In genomic region chr3:44761347-44762169, GRCh38 we compare ENCODE assay signal across 1 cellular context.
TF ChIP-seq lines count a peak whose summit lies in the region.

Gene KIAA1143, minus strand, starts transcription at chr3:44761619. Its CDS starts 17 bp downstream, at chr3:44761602.
Gene KIF15, plus strand, starts transcription at chr3:44761794. Its CDS starts 72 bp downstream, at chr3:44761866.

TF ChIP-seq in HepG2, 621 proteins besides CTCF, POLR2A, EP300 and RAD21 (continued from another document and continues in another):
- TF ChIP-seq ZNF18 (CRISPR knock-in tag; IDR thresholded peaks at IDR 0.05; ENCODE audit: insufficient replicate concordance) = no peak
- TF ChIP-seq CC2D1A (CRISPR knock-in tag; IDR thresholded peaks at IDR 0.05) = 0 out of 2 replicates have a peak, but pooled peaks have one; percentile 26
- 0 out of 2 replicates have a peak, but pooled peaks have one; percentile 57 for TF ChIP-seq ZNF569 (CRISPR knock-in tag; IDR thresholded peaks at IDR 0.05; ENCODE audit: borderline replicate concordance)
- TF ChIP-seq, protein P1, sequence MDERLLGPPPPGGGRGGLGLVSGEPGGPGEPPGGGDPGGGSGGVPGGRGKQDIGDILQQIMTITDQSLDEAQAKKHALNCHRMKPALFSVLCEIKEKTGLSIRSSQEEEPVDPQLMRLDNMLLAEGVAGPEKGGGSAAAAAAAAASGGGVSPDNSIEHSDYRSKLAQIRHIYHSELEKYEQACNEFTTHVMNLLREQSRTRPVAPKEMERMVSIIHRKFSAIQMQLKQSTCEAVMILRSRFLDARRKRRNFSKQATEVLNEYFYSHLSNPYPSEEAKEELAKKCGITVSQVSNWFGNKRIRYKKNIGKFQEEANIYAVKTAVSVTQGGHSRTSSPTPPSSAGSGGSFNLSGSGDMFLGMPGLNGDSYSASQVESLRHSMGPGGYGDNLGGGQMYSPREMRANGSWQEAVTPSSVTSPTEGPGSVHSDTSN (CRISPR knock-in tag; IDR thresholded peaks at IDR 0.05) = no peak
- no peak for TF ChIP-seq GTF2F1 (IDR thresholded peaks at IDR 0.05; ENCODE audit: low read length)
- peak; percentile 89; the same call in 1 of the 2 replicates for TF ChIP-seq NFKB2 (CRISPR knock-in tag; IDR thresholded peaks at IDR 0.05; ENCODE audit: borderline replicate concordance)
- no peak for TF ChIP-seq ZNF496 (CRISPR knock-in tag; IDR thresholded peaks at IDR 0.05; ENCODE audit: insufficient replicate concordance)
- peak; percentile 55; the same call in 1 of the 2 replicates for TF ChIP-seq NFKBIZ (CRISPR knock-in tag; IDR thresholded peaks at IDR 0.05)
- TF ChIP-seq HOXA9 (CRISPR knock-in tag; IDR thresholded peaks at IDR 0.05; ENCODE audit: borderline replicate concordance) = 0 out of 2 replicates have a peak, but pooled peaks have one; percentile 21
- TF ChIP-seq HNRNPL (IDR thresholded peaks at IDR 0.05; ENCODE audit: low read depth, low read length) = peak; percentile 84; the same call in 1 of the 2 replicates
- TF ChIP-seq, protein P2, sequence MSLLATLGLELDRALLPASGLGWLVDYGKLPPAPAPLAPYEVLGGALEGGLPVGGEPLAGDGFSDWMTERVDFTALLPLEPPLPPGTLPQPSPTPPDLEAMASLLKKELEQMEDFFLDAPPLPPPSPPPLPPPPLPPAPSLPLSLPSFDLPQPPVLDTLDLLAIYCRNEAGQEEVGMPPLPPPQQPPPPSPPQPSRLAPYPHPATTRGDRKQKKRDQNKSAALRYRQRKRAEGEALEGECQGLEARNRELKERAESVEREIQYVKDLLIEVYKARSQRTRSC (CRISPR knock-in tag; IDR thresholded peaks at IDR 0.05; ENCODE audit: low read depth) = no peak
- TF ChIP-seq MAZ (IDR thresholded peaks at IDR 0.05; ENCODE audit: borderline replicate concordance, low read depth, low read length) = no peak
- peak; percentile 26 for TF ChIP-seq MAZ (CRISPR knock-in tag; IDR thresholded peaks at IDR 0.05; ENCODE audit: low read depth)
- TF ChIP-seq ZNF777 (CRISPR knock-in tag; IDR thresholded peaks at IDR 0.05) = peak; percentile 71; the same call in 1 of the 2 replicates
- peak; percentile 97 for TF ChIP-seq ZMYM4 (CRISPR knock-in tag; IDR thresholded peaks at IDR 0.05)
- no peak for TF ChIP-seq ZNF572 (CRISPR knock-in tag; IDR thresholded peaks at IDR 0.05)
- TF ChIP-seq ZNF776 (CRISPR knock-in tag; IDR thresholded peaks at IDR 0.05) = no peak
- TF ChIP-seq, protein P3, sequence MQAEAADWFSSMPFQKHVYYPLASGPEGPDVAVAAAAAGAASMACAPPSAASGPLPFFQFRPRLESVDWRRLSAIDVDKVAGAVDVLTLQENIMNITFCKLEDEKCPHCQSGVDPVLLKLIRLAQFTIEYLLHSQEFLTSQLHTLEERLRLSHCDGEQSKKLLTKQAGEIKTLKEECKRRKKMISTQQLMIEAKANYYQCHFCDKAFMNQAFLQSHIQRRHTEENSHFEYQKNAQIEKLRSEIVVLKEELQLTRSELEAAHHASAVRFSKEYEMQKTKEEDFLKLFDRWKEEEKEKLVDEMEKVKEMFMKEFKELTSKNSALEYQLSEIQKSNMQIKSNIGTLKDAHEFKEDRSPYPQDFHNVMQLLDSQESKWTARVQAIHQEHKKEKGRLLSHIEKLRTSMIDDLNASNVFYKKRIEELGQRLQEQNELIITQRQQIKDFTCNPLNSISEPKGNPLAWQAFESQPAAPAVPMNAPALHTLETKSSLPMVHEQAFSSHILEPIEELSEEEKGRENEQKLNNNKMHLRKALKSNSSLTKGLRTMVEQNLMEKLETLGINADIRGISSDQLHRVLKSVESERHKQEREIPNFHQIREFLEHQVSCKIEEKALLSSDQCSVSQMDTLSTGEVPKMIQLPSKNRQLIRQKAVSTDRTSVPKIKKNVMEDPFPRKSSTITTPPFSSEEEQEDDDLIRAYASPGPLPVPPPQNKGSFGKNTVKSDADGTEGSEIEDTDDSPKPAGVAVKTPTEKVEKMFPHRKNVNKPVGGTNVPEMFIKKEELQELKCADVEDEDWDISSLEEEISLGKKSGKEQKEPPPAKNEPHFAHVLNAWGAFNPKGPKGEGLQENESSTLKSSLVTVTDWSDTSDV (CRISPR knock-in tag; IDR thresholded peaks at IDR 0.05) = 0 out of 2 replicates have a peak, but pooled peaks have one; percentile 17
- TF ChIP-seq ZNF720 (CRISPR knock-in tag; IDR thresholded peaks at IDR 0.05) = no peak
- TF ChIP-seq, protein P4, sequence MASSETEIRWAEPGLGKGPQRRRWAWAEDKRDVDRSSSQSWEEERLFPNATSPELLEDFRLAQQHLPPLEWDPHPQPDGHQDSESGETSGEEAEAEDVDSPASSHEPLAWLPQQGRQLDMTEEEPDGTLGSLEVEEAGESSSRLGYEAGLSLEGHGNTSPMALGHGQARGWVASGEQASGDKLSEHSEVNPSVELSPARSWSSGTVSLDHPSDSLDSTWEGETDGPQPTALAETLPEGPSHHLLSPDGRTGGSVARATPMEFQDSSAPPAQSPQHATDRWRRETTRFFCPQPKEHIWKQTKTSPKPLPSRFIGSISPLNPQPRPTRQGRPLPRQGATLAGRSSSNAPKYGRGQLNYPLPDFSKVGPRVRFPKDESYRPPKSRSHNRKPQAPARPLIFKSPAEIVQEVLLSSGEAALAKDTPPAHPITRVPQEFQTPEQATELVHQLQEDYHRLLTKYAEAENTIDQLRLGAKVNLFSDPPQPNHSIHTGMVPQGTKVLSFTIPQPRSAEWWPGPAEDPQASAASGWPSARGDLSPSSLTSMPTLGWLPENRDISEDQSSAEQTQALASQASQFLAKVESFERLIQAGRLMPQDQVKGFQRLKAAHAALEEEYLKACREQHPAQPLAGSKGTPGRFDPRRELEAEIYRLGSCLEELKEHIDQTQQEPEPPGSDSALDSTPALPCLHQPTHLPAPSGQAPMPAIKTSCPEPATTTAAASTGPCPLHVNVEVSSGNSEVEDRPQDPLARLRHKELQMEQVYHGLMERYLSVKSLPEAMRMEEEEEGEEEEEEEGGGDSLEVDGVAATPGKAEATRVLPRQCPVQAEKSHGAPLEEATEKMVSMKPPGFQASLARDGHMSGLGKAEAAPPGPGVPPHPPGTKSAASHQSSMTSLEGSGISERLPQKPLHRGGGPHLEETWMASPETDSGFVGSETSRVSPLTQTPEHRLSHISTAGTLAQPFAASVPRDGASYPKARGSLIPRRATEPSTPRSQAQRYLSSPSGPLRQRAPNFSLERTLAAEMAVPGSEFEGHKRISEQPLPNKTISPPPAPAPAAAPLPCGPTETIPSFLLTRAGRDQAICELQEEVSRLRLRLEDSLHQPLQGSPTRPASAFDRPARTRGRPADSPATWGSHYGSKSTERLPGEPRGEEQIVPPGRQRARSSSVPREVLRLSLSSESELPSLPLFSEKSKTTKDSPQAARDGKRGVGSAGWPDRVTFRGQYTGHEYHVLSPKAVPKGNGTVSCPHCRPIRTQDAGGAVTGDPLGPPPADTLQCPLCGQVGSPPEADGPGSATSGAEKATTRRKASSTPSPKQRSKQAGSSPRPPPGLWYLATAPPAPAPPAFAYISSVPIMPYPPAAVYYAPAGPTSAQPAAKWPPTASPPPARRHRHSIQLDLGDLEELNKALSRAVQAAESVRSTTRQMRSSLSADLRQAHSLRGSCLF (CRISPR knock-in tag; IDR thresholded peaks at IDR 0.05; ENCODE audit: borderline replicate concordance) = no peak
- no peak for TF ChIP-seq JUN (CRISPR knock-in tag; IDR thresholded peaks at IDR 0.05)
- TF ChIP-seq TEAD3 (CRISPR knock-in tag; optimal IDR thresholded peaks at IDR 0.05; ENCODE audit: borderline replicate concordance) = peak; percentile 88
- no peak for TF ChIP-seq ZNF44 (CRISPR knock-in tag; IDR thresholded peaks at IDR 0.05)
- TF ChIP-seq, protein P5, sequence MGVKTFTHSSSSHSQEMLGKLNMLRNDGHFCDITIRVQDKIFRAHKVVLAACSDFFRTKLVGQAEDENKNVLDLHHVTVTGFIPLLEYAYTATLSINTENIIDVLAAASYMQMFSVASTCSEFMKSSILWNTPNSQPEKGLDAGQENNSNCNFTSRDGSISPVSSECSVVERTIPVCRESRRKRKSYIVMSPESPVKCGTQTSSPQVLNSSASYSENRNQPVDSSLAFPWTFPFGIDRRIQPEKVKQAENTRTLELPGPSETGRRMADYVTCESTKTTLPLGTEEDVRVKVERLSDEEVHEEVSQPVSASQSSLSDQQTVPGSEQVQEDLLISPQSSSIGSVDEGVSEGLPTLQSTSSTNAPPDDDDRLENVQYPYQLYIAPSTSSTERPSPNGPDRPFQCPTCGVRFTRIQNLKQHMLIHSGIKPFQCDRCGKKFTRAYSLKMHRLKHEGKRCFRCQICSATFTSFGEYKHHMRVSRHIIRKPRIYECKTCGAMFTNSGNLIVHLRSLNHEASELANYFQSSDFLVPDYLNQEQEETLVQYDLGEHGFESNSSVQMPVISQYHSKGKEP (CRISPR knock-in tag; IDR thresholded peaks at IDR 0.05) = no peak
- 0 out of 2 replicates have a peak, but pooled peaks have one; percentile 28 for TF ChIP-seq RCOR2 (CRISPR knock-in tag; IDR thresholded peaks at IDR 0.05)
- no peak for TF ChIP-seq GPBP1L1 (CRISPR knock-in tag; IDR thresholded peaks at IDR 0.05)
- TF ChIP-seq RBM39 (IDR thresholded peaks at IDR 0.05; ENCODE audit: low read depth, low read length, poor library complexity, severe bottlenecking) = peak; percentile 76
- peak; percentile 57; the same call in 1 of the 2 replicates for TF ChIP-seq ZNF567 (CRISPR knock-in tag; IDR thresholded peaks at IDR 0.05; ENCODE audit: borderline replicate concordance)
- peak; percentile 44; the same call in 1 of the 2 replicates for TF ChIP-seq ZNF703 (CRISPR knock-in tag; IDR thresholded peaks at IDR 0.05; ENCODE audit: borderline replicate concordance)
- TF ChIP-seq MIER3 (CRISPR knock-in tag; IDR thresholded peaks at IDR 0.05; ENCODE audit: borderline replicate concordance) = peak; percentile 89; the same call in 1 of the 2 replicates
- no peak for TF ChIP-seq FIP1L1 (IDR thresholded peaks at IDR 0.05; ENCODE audit: borderline replicate concordance, insufficient read depth, low read depth, low read length)
- peak; percentile 52; the same call in 1 of the 2 replicates for TF ChIP-seq ZNF775 (CRISPR knock-in tag; IDR thresholded peaks at IDR 0.05; ENCODE audit: borderline replicate concordance)
- TF ChIP-seq, protein P6, sequence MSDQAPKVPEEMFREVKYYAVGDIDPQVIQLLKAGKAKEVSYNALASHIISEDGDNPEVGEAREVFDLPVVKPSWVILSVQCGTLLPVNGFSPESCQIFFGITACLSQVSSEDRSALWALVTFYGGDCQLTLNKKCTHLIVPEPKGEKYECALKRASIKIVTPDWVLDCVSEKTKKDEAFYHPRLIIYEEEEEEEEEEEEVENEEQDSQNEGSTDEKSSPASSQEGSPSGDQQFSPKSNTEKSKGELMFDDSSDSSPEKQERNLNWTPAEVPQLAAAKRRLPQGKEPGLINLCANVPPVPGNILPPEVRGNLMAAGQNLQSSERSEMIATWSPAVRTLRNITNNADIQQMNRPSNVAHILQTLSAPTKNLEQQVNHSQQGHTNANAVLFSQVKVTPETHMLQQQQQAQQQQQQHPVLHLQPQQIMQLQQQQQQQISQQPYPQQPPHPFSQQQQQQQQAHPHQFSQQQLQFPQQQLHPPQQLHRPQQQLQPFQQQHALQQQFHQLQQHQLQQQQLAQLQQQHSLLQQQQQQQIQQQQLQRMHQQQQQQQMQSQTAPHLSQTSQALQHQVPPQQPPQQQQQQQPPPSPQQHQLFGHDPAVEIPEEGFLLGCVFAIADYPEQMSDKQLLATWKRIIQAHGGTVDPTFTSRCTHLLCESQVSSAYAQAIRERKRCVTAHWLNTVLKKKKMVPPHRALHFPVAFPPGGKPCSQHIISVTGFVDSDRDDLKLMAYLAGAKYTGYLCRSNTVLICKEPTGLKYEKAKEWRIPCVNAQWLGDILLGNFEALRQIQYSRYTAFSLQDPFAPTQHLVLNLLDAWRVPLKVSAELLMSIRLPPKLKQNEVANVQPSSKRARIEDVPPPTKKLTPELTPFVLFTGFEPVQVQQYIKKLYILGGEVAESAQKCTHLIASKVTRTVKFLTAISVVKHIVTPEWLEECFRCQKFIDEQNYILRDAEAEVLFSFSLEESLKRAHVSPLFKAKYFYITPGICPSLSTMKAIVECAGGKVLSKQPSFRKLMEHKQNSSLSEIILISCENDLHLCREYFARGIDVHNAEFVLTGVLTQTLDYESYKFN (CRISPR knock-in tag; conservative IDR thresholded peaks at IDR 0.05) = no peak; the same call in 1 of the 2 replicates
- TF ChIP-seq STAG1 (CRISPR knock-in tag; IDR thresholded peaks at IDR 0.05) = no peak; the same call in 1 of the 2 replicates
- peak; percentile 88 for TF ChIP-seq CCDC6 (CRISPR knock-in tag; IDR thresholded peaks at IDR 0.05)
- peak; percentile 72; the same call in 1 of the 2 replicates for TF ChIP-seq KLF6 (CRISPR knock-in tag; IDR thresholded peaks at IDR 0.05)
- no peak for TF ChIP-seq TCF7L2 (IDR thresholded peaks at IDR 0.05; ENCODE audit: low read depth, low read length)
- TF ChIP-seq ZNF883 (CRISPR knock-in tag; IDR thresholded peaks at IDR 0.05; ENCODE audit: not compliant biosample characterization) = no peak
- no peak for TF ChIP-seq MBD4 (IDR thresholded peaks at IDR 0.05; ENCODE audit: borderline replicate concordance, low read length)
- peak; percentile 95 for TF ChIP-seq TMF1 (CRISPR knock-in tag; IDR thresholded peaks at IDR 0.05; ENCODE audit: low read depth)
